ENCODE assay signal across 8 cellular contexts in the genomic region with DNA sequence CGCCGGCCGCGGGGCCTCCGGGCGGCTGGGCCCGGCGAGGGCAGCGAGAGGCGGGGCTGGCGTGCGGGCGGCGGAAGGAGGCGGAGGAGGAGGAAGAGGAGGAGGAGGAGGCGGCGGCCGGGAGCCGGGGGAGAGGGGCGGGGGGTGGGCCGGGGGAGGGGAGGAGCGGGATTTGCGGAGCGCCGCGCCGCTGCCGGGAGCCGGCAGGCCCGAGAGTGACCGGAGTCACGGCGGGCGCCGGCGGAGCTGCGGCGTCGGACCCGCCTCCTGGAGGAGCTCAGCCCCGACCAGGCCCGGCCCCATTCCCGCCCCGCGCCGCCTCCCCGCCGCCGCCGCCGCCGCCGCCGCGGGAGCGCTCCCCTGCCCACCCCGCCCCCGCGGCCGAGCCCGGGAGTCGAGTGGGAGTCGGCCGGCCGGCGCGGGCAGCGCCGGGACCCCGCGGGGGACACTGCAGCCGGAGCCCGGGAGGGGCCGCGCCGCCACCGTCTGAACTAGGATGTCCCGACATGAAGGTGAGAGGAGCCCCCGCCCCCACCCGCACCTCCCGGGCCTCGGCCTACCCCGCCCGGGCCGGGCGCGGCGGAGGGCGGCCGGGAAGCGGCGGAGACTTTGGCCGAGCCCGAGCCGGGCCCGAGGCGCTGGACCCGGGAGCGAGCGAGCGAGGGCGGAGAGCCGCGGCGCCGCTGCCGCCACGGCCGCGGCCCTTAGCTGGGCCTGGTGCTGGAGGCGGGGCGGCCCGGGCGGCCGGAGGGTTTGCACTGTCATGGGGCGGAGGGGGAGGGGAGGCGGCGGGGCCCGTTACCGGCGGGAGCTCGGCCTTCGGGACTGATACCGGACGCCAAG. TPM values are rescaled to one million over a fixed set of nuclear protein-coding genes. Genes with fewer than 3 reads are reported as not detected.
DNase-seq lines count a peak whose midpoint lies in the region; ATAC-seq and TF ChIP-seq lines count a peak whose summit lies in the region.

Gene KCMF1 (plus strand): TSS at position 206 of the 843 bp plus-strand sequence. CDS start 291 bp downstream, at position 497.

- peak; percentile 62 for ATAC-seq in GM18511 (IDR thresholded peaks at IDR 0.05; ENCODE audit: unreplicated experiment)
- peak; percentile 37 for ATAC-seq in HG02981 (IDR thresholded peaks at IDR 0.05; ENCODE audit: unreplicated experiment)
- peak; percentile 76 for ATAC-seq in lung (ENCODE audit: insufficient read depth, low FRiP score)

- WGBS in ectodermal cell, 2 experiments, result 0 to 1% methylated on average over 112 to 119 of the region's 125 CpGs
- WGBS in lung, 2 donors, result 0% methylated on average over 51 to 123 of the region's 125 CpGs

- POLR2A ChIA-PET in A673 (lab: Charles Lee; ENCODE audit: low non-redundant PET), result no interaction called here

- CTCF ChIA-PET in A673 (lab: Charles Lee), result interaction anchor here (0.6 kb wide), 1 partner anchor 374 kb away, joined by 6 read pairs; no protein-coding TSS in a partner anchor

- H3K4me1 ChIP-seq in A673 (ENCODE audit: insufficient read depth, low read length, poor library complexity, severe bottlenecking), result peaks cover 4% of the 10 kb centered on the region
- peaks cover 10% of the 10 kb centered on the region for H3K4me1 ChIP-seq in ectodermal cell (ENCODE audit: control insufficient read depth, insufficient read depth, low read length)
- peaks cover 7 to 36% of the 10 kb centered on the region in 2 donors for H3K4me1 ChIP-seq in lung (ENCODE audit: control insufficient read depth in 2 of 2, insufficient read depth in 2 of 2, low read length in 2 of 2)

- H3K27me3 ChIP-seq in A673 (replicated peaks; ENCODE audit: insufficient read depth, low read depth, low read length, poor library complexity) (no peaks in the 10 kb centered on the region), ectodermal cell (ENCODE audit: control insufficient read depth, insufficient read depth, low read length, poor library complexity, severe bottlenecking) (no peaks in the 10 kb centered on the region), lung (ENCODE audit: control insufficient read depth, insufficient read depth) (no peaks in the 10 kb centered on the region)

- peak within 1 kb of the TSS; percentile 99 for H3K27ac ChIP-seq in A673 (ENCODE audit: low read depth, low read length, poor library complexity, severe bottlenecking)
- peak within 1 kb of the TSS; percentile 91 for H3K27ac ChIP-seq in ectodermal cell (ENCODE audit: insufficient read depth, low read depth, low read length, poor library complexity, severe bottlenecking)
- H3K27ac ChIP-seq in lung (ENCODE audit: low read depth in 1 of 2, low read length in 1 of 2), result peak within 1 kb of the TSS; percentile 97

- H3K36me3 ChIP-seq in A673 (ENCODE audit: insufficient read depth, low read length, poor library complexity, severe bottlenecking) (peaks cover 8% of the 10 kb centered on the region), ectodermal cell (ENCODE audit: control insufficient read depth, insufficient read depth, low read length) (no peaks in the 10 kb centered on the region), lung (ENCODE audit: control insufficient read depth in 2 of 2, insufficient read depth in 2 of 2, low read length in 2 of 2) (peaks cover 0 to 3% of the 10 kb centered on the region in 2 donors)

- intact Hi-C loops in A673 (cut with micrococcal nuclease; ENCODE audit: unreplicated experiment), result loop anchor here (1.0 kb wide), 1 partner anchor 46 kb away; no protein-coding TSS in a partner anchor

- DNase-seq in A673 (ENCODE audit: low spot score) (peak; percentile 39), NCI-H510A treated with DMSO at 0.1 percent for 48 hours (lab: John Stamatoyannopoulos, UW) (peak; percentile 68), lung (ENCODE audit: low spot score) (peak; percentile 84)
- DNase-seq in activated CD8-positive, alpha-beta memory T cell treated with anti-CD3 and anti-CD28 coated beads for 24 hours, result peak; percentile 89
- DNase-seq in stimulated activated CD4-positive, alpha-beta T cell treated with anti-CD3 and anti-CD28 coated beads, TNF-alpha, amount 100 ng/mL, for 24 hours (ENCODE audit: low read depth in 3 of 3), result peak; percentile 38 to 79 (median 62)

- peak within 1 kb of the TSS; percentile 97 for H3K4me3 ChIP-seq in A673 (ENCODE audit: low read depth, low read length, poor library complexity, severe bottlenecking)
- H3K4me3 ChIP-seq in ectodermal cell (ENCODE audit: insufficient read depth, low read depth, low read length), result peak within 1 kb of the TSS; percentile 87
- H3K4me3 ChIP-seq in lung, result peak within 1 kb of the TSS; percentile 95

- H3K9me3 ChIP-seq in A673 (ENCODE audit: low read depth, low read length, poor library complexity, severe bottlenecking) (no peaks in the 10 kb centered on the region), ectodermal cell (ENCODE audit: control insufficient read depth, low read length) (no peaks in the 10 kb centered on the region), lung (ENCODE audit: control insufficient read depth in 2 of 2, insufficient read depth in 1 of 2, low read length in 1 of 2) (no peaks in the 10 kb centered on the region)

- no TSS peak for BruUV-seq in A673 (replicated peaks; lab: Mats Ljungman, UMichigan)

- TF ChIP-seq CTCF in A673 (conservative IDR thresholded peaks at IDR 0.05; ENCODE audit: low read depth, low read length) (no peak), lung (IDR thresholded peaks at IDR 0.05; ENCODE audit: control extremely low read depth, extremely low read depth) (no peak)

RNA-seq across cellular contexts. Expression of gene KCMF1, which starts in this region (rescaled TPM):
- 108 and 110 TPM in 2 replicates for total RNA-seq in A673 (2021)
- polyA plus RNA-seq in ectodermal cell (2013, experiment 1 of 4), result 71.5 TPM
- 70.1 TPM for polyA plus RNA-seq in ectodermal cell (2013, experiment 2 of 4)
- polyA plus RNA-seq in ectodermal cell (2013, experiment 3 of 4), result 65.4 TPM
- 71.5 TPM for polyA plus RNA-seq in ectodermal cell (2013, experiment 4 of 4)
- 10 to 100 TPM; 50.5 to 71.0 TPM for total RNA-seq in lung
- 10 to 100 TPM; 15.8 to 44.4 TPM for polyA plus RNA-seq in lung

Comparison
In these comparisons a context has a peak if more than half of its experiments do, and no peak if none do; other contexts are left out.
1. Peak in every context shown above with its lines: DNase-seq, ATAC-seq, H3K4me3 ChIP-seq and H3K27ac ChIP-seq.
2. DNase-seq: peak in every context shown above with its lines; median percentile 89 in activated CD8-positive, alpha-beta memory T cell treated with anti-CD3 and anti-CD28 coated beads for 24 hours; 84 in lung; 68 in NCI-H510A treated with DMSO at 0.1 percent for 48 hours; 62 in stimulated activated CD4-positive, alpha-beta T cell treated with anti-CD3 and anti-CD28 coated beads, TNF-alpha, amount 100 ng/mL, for 24 hours; 39 in A673.